Comparison of ENCODE assay signal across 29 cellular contexts in genomic region chr17:80568246-80568645, GRCh38.
"Had no signal": no experiment of that assay in that cellular context is flagged by ENCODE, and none has a peak within 500 bp of the region (broad histone marks: within the 10 kb centered on the region; RNA-seq: fewer than 3 reads in every experiment).

No MANE protein-coding gene starts in this region.

- H3K27ac ChIP-seq: brain microvascular endothelial cell, foreskin keratinocyte, gastrocnemius medialis, heart left ventricle had no signal

- H3K4me3 ChIP-seq: gastrocnemius medialis, heart left ventricle had no signal

- H3K36me3 ChIP-seq: brain microvascular endothelial cell, gastrocnemius medialis, heart left ventricle had no signal

- FAIRE-seq: astrocyte, bronchial epithelial cell, colon, endometrium had no signal

- H3K9me3 ChIP-seq: gastrocnemius medialis had no signal

- H3K27me3 ChIP-seq: brain microvascular endothelial cell, foreskin keratinocyte, gastrocnemius medialis, heart left ventricle had no signal

- ATAC-seq: activated CD4-positive, alpha-beta T cell treated with anti-CD3 and anti-CD28 coated beads for 36 hours; activated CD8-positive, alpha-beta memory T cell treated with anti-CD3 and anti-CD28 coated beads, Interleukin-2, amount 10 ng/mL, durations not matched to agents 7 days and 5 days; activated CD8-positive, alpha-beta T cell treated with anti-CD3 and anti-CD28 coated beads, Interleukin-2, amount 10 ng/mL, durations not matched to agents 7 days and 5 days; esophagus mucosa; foreskin keratinocyte; gastrocnemius medialis; heart left ventricle had no signal

- H3K4me1 ChIP-seq: foreskin keratinocyte had no signal

- DNase-seq: activated CD4-positive, alpha-beta memory T cell treated with anti-CD3 and anti-CD28 coated beads for 36 hours; activated CD4-positive, alpha-beta T cell treated with anti-CD3 and anti-CD28 coated beads for 36 hours; activated CD4-positive, alpha-beta T cell treated with anti-CD3 and anti-CD28 coated beads, Interleukin-2, amount 10 ng/mL, durations not matched to agents 24 days and 14 days; activated CD4-positive, CD25-positive, alpha-beta regulatory T cell; activated CD4-positive, CD25-positive, alpha-beta regulatory T cell treated with anti-CD3 and anti-CD28 coated beads, Interleukin-2, amount 50 U/mL, for 72 hours; activated CD8-positive, alpha-beta memory T cell treated with anti-CD3 and anti-CD28 coated beads, Interleukin-2, amount 10 ng/mL, durations not matched to agents 7 days and 5 days; activated CD8-positive, alpha-beta memory T cell treated with anti-CD3 and anti-CD28 coated beads, Interleukin-2, amount 50 U/mL, for 4 hours; activated CD8-positive, alpha-beta T cell treated with anti-CD3 and anti-CD28 coated beads, Interleukin-2, amount 10 ng/mL, durations not matched to agents 7 days and 5 days; activated gamma-delta T cell; activated naive CD4-positive, alpha-beta T cell; activated naive CD4-positive, alpha-beta T cell treated with anti-CD3 and anti-CD28 coated beads, Interleukin-2, amount 10 ng/mL, durations not matched to agents 7 days and 5 days; activated T-cell treated with anti-CD3 and anti-CD28 coated beads, Interleukin-2, amount 50 U/mL, for 1 hour; activated T-cell treated with anti-CD3 and anti-CD28 coated beads, Interleukin-2, amount 50 U/mL, for 48 hours; amniotic stem cell; anterior cingulate cortex; brain microvascular endothelial cell; cortex of kidney; dermis blood vessel endothelial cell; effector CD4-positive, alpha-beta T cell; foreskin keratinocyte; gastrocnemius medialis; glutamatergic neuron; heart left ventricle; T-helper 2 cell had no signal
